18 cellular contexts compared by ENCODE assay signal in the genomic region with DNA sequence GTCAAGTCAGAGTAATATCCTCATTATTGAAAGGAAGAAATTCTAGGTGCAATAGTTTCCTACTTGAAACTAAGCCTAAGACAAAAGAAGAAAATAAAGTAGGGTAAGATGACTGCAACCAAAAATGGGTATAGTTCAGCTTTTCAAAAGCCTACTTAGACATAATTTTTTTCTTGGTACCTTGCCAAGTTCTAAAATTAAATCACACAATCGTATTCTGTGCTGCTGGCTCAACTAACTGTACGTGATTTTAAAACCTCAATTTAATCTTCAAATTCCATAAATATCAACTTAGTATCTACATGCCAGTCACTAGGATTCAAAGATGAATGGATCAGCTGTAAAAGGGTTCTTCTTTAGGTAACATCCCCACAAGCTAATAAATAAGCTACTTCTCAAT. TPM values are rescaled to one million over a fixed set of nuclear protein-coding genes. Genes with fewer than 3 reads are reported as not detected.
DNase-seq lines count a peak whose midpoint lies in the region; ATAC-seq, FAIRE-seq and TF ChIP-seq lines count a peak whose summit lies in the region.
"Had no signal": no experiment of that assay in that cellular context is flagged by ENCODE, and none has a peak within 500 bp of the region (broad histone marks: within the 10 kb centered on the region; RNA-seq: fewer than 3 reads in every experiment).

No MANE protein-coding gene starts in this region.

- H3K36me3 ChIP-seq in left ventricle myocardium inferior = peaks cover 56% of the 10 kb centered on the region
- peaks cover 64% of the 10 kb centered on the region for H3K36me3 ChIP-seq in K562 (ENCODE audit: control insufficient read depth, insufficient read depth, low read length)
- H3K36me3 ChIP-seq in breast epithelium = no peaks in the 10 kb centered on the region

- no peaks in the 10 kb centered on the region for H3K79me2 ChIP-seq in K562 (ENCODE audit: control insufficient read depth, insufficient read depth, low read length)

- H3K4me1 ChIP-seq in left ventricle myocardium inferior = peaks cover 31% of the 10 kb centered on the region
- H3K4me1 ChIP-seq in K562 (replicated peaks in 1 of 2; ENCODE audit: control insufficient read depth in 2 of 2, insufficient read depth in 2 of 2, low read length in 2 of 2) = no peaks in the 10 kb centered on the region
- peaks cover 0 to 8% of the 10 kb centered on the region in 2 donors for H3K4me1 ChIP-seq in breast epithelium
- H3K4me1 ChIP-seq: SJSA1 had no signal

- no peak overlapping the region for H3K4me3 ChIP-seq in left ventricle myocardium inferior
- no peak overlapping the region for H3K4me3 ChIP-seq in K562
- H3K4me3 ChIP-seq in breast epithelium = no peak overlapping the region
- H3K4me3 ChIP-seq: SJSA1 had no signal

- TF ChIP-seq POLR2A in K562 (conservative IDR thresholded peaks at IDR 0.05) (no peak), breast epithelium (IDR thresholded peaks at IDR 0.05) (no peak)

- TF ChIP-seq CTCF in left ventricle myocardium inferior (IDR thresholded peaks at IDR 0.05; ENCODE audit: borderline replicate concordance) (no peak), K562 (IDR thresholded peaks at IDR 0.05 in 2 of 3, conservative IDR thresholded peaks at IDR 0.05 in 1 of 3; ENCODE audit: insufficient read depth in 2 of 3, low read depth in 1 of 3, low read length in 3 of 3) (no peak), breast epithelium (IDR thresholded peaks at IDR 0.05) (no peak)

- in situ Hi-C loops in K562 (cut with MboI) = no loop called here

- 89% methylated on average over 2 of the region's 2 CpGs for WGBS in K562 (ENCODE audit: insufficient coverage, low coverage, missing lambda C conversion rate)

- H3K27ac ChIP-seq in left ventricle myocardium inferior (replicated peaks) (peak overlapping the region; percentile 24), K562 (ENCODE audit: extremely low read depth, low read depth, low read length) (no peak overlapping the region), breast epithelium (no peak overlapping the region)
- H3K27ac ChIP-seq: RWPE1, SJSA1 had no signal

- no peak overlapping the region for H3K4me2 ChIP-seq in K562 (ENCODE audit: insufficient read depth, low read length)

- TF ChIP-seq EP300 in K562 (IDR thresholded peaks at IDR 0.05; ENCODE audit: low read length) = no peak

- intact Hi-C loops in left ventricle myocardium inferior (cut with micrococcal nuclease) = no loop called here
- intact Hi-C loops in Right ventricle myocardium superior (cut with DNase I) = no loop called here
- intact Hi-C loops in K562 (cut with micrococcal nuclease) = no loop called here
- intact Hi-C loops in breast epithelium (cut with DNase I; ENCODE audit: low total_unique reads) = no loop called here

- no peak for DNase-seq in left ventricle myocardium inferior
- DNase-seq in Right ventricle myocardium superior = no peak
- no peak for DNase-seq in K562 (ENCODE audit: extremely low read depth in 1 of 4, low spot score in 3 of 4)
- DNase-seq in DMS153 treated with DMSO at 0.1 percent for 48 hours (lab: John Stamatoyannopoulos, UW; ENCODE audit: unreplicated experiment) = no peak
- no peak for DNase-seq in breast epithelium (ENCODE audit: low spot score in 2 of 2)
- DNase-seq: ACHN; BE2C; CD8-positive, alpha-beta memory T cell; NCI-H1417 treated with DMSO at 0.1 percent for 48 hours; NCI-H2029; NCI-H524; OCI-M1 had no signal

- CTCF ChIA-PET in K562 (lab: Yijun Ruan, JAX; ENCODE audit: low intra/inter-chr PET ratio) = no interaction called here

- no peak overlapping the region for H3K9ac ChIP-seq in K562 (ENCODE audit: insufficient read depth in 1 of 2, low read depth in 2 of 2, low read length in 2 of 2)

- H3K9me1 ChIP-seq in K562 (ENCODE audit: control insufficient read depth, insufficient read depth, low read length) = no peaks in the 10 kb centered on the region

- TF ChIP-seq RAD21 in K562 (CRISPR knock-in tag; conservative IDR thresholded peaks at IDR 0.05 in 1 of 2, IDR thresholded peaks at IDR 0.05 in 1 of 2) = no peak

- FAIRE-seq in K562 (lab: Jason Lieb, UNC) (no peak), islet of Langerhans (lab: Jason Lieb, UNC) (peak; percentile 5)
- FAIRE-seq: H54, HepG2 had no signal

- POLR2A ChIA-PET in K562 (lab: Yijun Ruan, JAX) = interaction anchor here (0.6 to 1.1 kb wide), 3 partner anchors 19 to 244 kb away, joined by 3 read pairs; no protein-coding TSS in a partner anchor

- H3K27me3 ChIP-seq in left ventricle myocardium inferior (ENCODE audit: low read depth) (no peaks in the 10 kb centered on the region), K562 (ENCODE audit: control insufficient read depth in 2 of 2, insufficient read depth in 2 of 2, low read length in 2 of 2) (no peaks in the 10 kb centered on the region), breast epithelium (no peaks in the 10 kb centered on the region)
- H3K27me3 ChIP-seq: BE2C, SJSA1 had no signal

- no TSS peak for BruUV-seq in K562 (replicated peaks; lab: Mats Ljungman, UMichigan)

- H4K20me1 ChIP-seq in K562 (replicated peaks; ENCODE audit: control insufficient read depth, insufficient read depth, low read length) = no peaks in the 10 kb centered on the region

- H3K9me3 ChIP-seq in left ventricle myocardium inferior (replicated peaks) (no peaks in the 10 kb centered on the region), K562 (replicated peaks; ENCODE audit: control insufficient read depth, insufficient read depth, low read depth, low read length) (no peaks in the 10 kb centered on the region), breast epithelium (no peaks in the 10 kb centered on the region)
- H3K9me3 ChIP-seq: BE2C, SJSA1 had no signal

- ATAC-seq in Right ventricle myocardium superior (ENCODE audit: poor library complexity) = no peak
- ATAC-seq in K562 = no peak
- no peak for ATAC-seq in HG03135 (IDR thresholded peaks at IDR 0.05; ENCODE audit: unreplicated experiment)
- ATAC-seq: HepG2 had no signal

- H2AFZ ChIP-seq in K562 (ENCODE audit: low read depth, low read length) = no peak overlapping the region

TF ChIP-seq in K562, 482 proteins besides CTCF, POLR2A, EP300 and RAD21:
- TF ChIP-seq ZNF347 (CRISPR knock-in tag; IDR thresholded peaks at IDR 0.05; ENCODE audit: low read depth) (no peak), ZNF444 (CRISPR knock-in tag; IDR thresholded peaks at IDR 0.05) (no peak), NFIX (CRISPR knock-in tag; IDR thresholded peaks at IDR 0.05; ENCODE audit: low read depth) (0 out of 2 replicates have a peak, but pooled peaks have one; percentile 5), NFIC (IDR thresholded peaks at IDR 0.05) (peak; percentile 60; the same call in 1 of the 2 replicates)
- TF ChIP-seq, protein P1, sequence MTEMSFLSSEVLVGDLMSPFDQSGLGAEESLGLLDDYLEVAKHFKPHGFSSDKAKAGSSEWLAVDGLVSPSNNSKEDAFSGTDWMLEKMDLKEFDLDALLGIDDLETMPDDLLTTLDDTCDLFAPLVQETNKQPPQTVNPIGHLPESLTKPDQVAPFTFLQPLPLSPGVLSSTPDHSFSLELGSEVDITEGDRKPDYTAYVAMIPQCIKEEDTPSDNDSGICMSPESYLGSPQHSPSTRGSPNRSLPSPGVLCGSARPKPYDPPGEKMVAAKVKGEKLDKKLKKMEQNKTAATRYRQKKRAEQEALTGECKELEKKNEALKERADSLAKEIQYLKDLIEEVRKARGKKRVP (CRISPR knock-in tag; IDR thresholded peaks at IDR 0.05) = no peak

RNA-seq across cellular contexts. Expression of a gene that starts 56.9 kb away (rescaled TPM):
- total RNA-seq in left ventricle myocardium inferior = 90.7 TPM
- total RNA-seq in Right ventricle myocardium superior = 75.3 TPM
- total RNA-seq in K562 (2011; cell fraction: chromatin; rRNA removed; ENCODE audit: low replicate concordance) = 46.9 and 187 TPM in 2 replicates
- total RNA-seq in K562 (2011; cell fraction: nucleolus; rRNA removed) = 28.3 and 42.1 TPM in 2 replicates
- 70.9 and 120 TPM in 2 replicates for total RNA-seq in K562 (2011; cell fraction: nucleoplasm; rRNA removed)
- 63.6 and 78.3 TPM in 2 replicates for total RNA-seq in K562 (2014; rRNA removed)
- 97.5 and 101 TPM in 2 replicates for total RNA-seq in K562 (2014; rRNA removed; fragmentation: Illumina TruSeq; extraction: Trizol)
- 117 and 119 TPM in 2 replicates for total RNA-seq in K562 (2015; rRNA removed; fragmentation: Illumina TruSeq; extraction: Trizol)
- total RNA-seq in K562 (2021) = 74.4 and 80.8 TPM in 2 replicates
- 54.7 and 69.1 TPM in 2 replicates for polyA plus RNA-seq in K562 (2011; rRNA removed)
- polyA plus RNA-seq in K562 (2011; cell fraction: cytosol; rRNA removed) = 15.5 and 23.2 TPM in 2 replicates
- polyA plus RNA-seq in K562 (2011; cell fraction: nucleus; rRNA removed) = 28.4 and 31.1 TPM in 2 replicates
- polyA plus RNA-seq in K562 (2012) = 39.5 and 53.2 TPM in 2 replicates
- polyA plus RNA-seq in K562 (2014; fragmentation: Illumina TruSeq; extraction: Trizol) = 70.8 and 80.0 TPM in 2 replicates
- polyA plus RNA-seq in K562 (2014; fragmentation: Nextera tagmentation; extraction: Ambion mirVana) = 10 to 100 TPM; 30.4 to 35.7 TPM
- 62.8 and 87.1 TPM in 2 replicates for polyA plus RNA-seq in K562 (2014; rRNA removed)
- polyA minus RNA-seq in K562 (2011; rRNA and poly(A)+ RNA removed) = 215 TPM in 2 replicates
- polyA minus RNA-seq in K562 (2011; cell fraction: cytosol; rRNA and poly(A)+ RNA removed) = 55.8 and 59.7 TPM in 2 replicates
- 58.6 and 108 TPM in 2 replicates for polyA minus RNA-seq in K562 (2011; cell fraction: nucleus; rRNA and poly(A)+ RNA removed)
- total RNA-seq in breast epithelium = 100 to 1,000 TPM; 141 to 195 (median 177) TPM
